ENCODE assay signal across 14 cellular contexts in the genomic region with DNA sequence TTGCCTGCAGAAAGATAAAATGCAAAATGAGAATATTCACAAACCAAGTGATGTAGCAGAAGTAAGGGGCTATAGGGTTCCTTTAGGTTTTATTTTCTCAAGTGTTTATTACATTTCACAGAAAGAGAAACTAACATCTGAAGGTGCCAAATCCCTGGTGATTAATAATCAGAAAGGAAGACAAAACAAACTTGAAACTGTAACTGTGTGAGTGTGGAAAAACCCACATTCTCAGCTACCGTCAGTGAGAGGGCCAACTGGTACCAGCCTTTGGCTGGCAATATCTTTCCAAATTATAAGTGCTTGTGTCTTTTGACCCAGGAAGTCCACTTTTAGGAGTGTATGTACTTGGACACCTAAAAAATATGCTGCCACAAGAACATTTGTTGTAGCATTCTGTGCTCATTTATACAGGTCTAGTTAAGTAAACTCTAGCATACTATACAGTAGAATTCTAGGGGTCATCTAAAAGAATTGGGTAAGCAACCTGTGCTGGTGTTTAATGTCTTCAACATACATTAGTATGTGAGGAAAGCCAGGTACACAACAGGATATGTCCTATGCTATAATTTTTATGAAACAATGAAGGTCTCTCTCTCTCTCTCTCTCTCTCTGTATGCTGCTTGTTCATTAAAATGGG. TPM values are rescaled to one million over a fixed set of nuclear protein-coding genes. Genes with fewer than 3 reads are reported as not detected.
DNase-seq lines count a peak whose midpoint lies in the region; ATAC-seq and TF ChIP-seq lines count a peak whose summit lies in the region.
"Had no signal": no experiment of that assay in that cellular context is flagged by ENCODE, and none has a peak within 500 bp of the region (broad histone marks: within the 10 kb centered on the region; RNA-seq: fewer than 3 reads in every experiment).

No MANE protein-coding gene starts in this region.

- peak overlapping the region; percentile 80 for H3K27ac Mint-ChIP-seq in T-helper 2 cell treated with Interferon-gamma antibody and Interleukin-4, amounts not matched to agents 5 μg/mL and 100 μg/mL, for 36 hours
- H3K27ac Mint-ChIP-seq: type B pancreatic cell had no signal

- H3K9me3 ChIP-seq in HAP-1 = no peaks in the 10 kb centered on the region

- H3K36me3 ChIP-seq in HAP-1 (replicated peaks) = no peaks in the 10 kb centered on the region

- H3K36me3 Mint-ChIP-seq in T-helper 2 cell treated with Interferon-gamma antibody and Interleukin-4, amounts not matched to agents 5 μg/mL and 100 μg/mL, for 36 hours (ENCODE audit: low read depth) = peaks cover 18% of the 10 kb centered on the region
- H3K36me3 Mint-ChIP-seq: CD8-positive, alpha-beta memory T cell; type B pancreatic cell had no signal

- in situ Hi-C loops in HAP-1 (cut with MboI; ENCODE audit: low sequenced_read_pairs) = no loop called here

- H3K9me3 Mint-ChIP-seq in T-helper 2 cell treated with Interferon-gamma antibody and Interleukin-4, amounts not matched to agents 5 μg/mL and 100 μg/mL, for 36 hours = no peaks in the 10 kb centered on the region
- H3K9me3 Mint-ChIP-seq: CD8-positive, alpha-beta memory T cell; type B pancreatic cell had no signal

- CTCF ChIA-PET in GM10248 (lab: Yijun Ruan, JAX) = interaction anchor here (1.3 kb wide), 1 partner anchor 34 kb away, joined by 4 read pairs; no protein-coding TSS in a partner anchor

- no peak for TF ChIP-seq CTCF in GM10248 (IDR thresholded peaks at IDR 0.05; ENCODE audit: control extremely low read depth, extremely low read depth, low read depth, missing control alignments)

- H3K4me3 ChIP-seq in HAP-1 = no peak overlapping the region
- H3K4me3 ChIP-seq: skin epidermis had no signal

- DNase-seq in GM10248 (ENCODE audit: extremely low spot score) = peak; percentile 28
- no peak for DNase-seq in T-helper 2 cell treated with Interferon-gamma antibody and Interleukin-4, amounts not matched to agents 5 μg/mL and 100 μg/mL, for 36 hours (ENCODE audit: low spot score)
- no peak for DNase-seq in DMS53 (lab: John Stamatoyannopoulos, UW)
- no peak for DNase-seq in NCI-H2227 treated with DMSO at 0.1 percent for 48 hours (lab: John Stamatoyannopoulos, UW)
- no peak for DNase-seq in dermis blood vessel endothelial cell
- no peak for DNase-seq in HAP-1 (ENCODE audit: low spot score in 2 of 2)
- DNase-seq: CD8-positive, alpha-beta memory T cell; foreskin melanocyte; NCI-H2171 had no signal

- peaks cover 70% of the 10 kb centered on the region for H3K4me1 Mint-ChIP-seq in T-helper 2 cell treated with Interferon-gamma antibody and Interleukin-4, amounts not matched to agents 5 μg/mL and 100 μg/mL, for 36 hours (ENCODE audit: low read depth)

- H3K27me3 Mint-ChIP-seq in T-helper 2 cell treated with Interferon-gamma antibody and Interleukin-4, amounts not matched to agents 5 μg/mL and 100 μg/mL, for 36 hours (ENCODE audit: low read depth) = no peaks in the 10 kb centered on the region

- no peaks in the 10 kb centered on the region for H3K4me1 ChIP-seq in HAP-1

- H3K27me3 ChIP-seq in HAP-1 (ENCODE audit: low read depth) = peaks cover 17% of the 10 kb centered on the region

- ATAC-seq in GM19328 (IDR thresholded peaks at IDR 0.05; ENCODE audit: unreplicated experiment) = peak; percentile 64
- ATAC-seq in HG02973 (IDR thresholded peaks at IDR 0.05; ENCODE audit: unreplicated experiment) = peak; percentile 79

- POLR2A ChIA-PET in GM10248 (lab: Yijun Ruan, JAX) = no interaction called here

- peak overlapping the region; percentile 62 for H3K4me3 Mint-ChIP-seq in T-helper 2 cell treated with Interferon-gamma antibody and Interleukin-4, amounts not matched to agents 5 μg/mL and 100 μg/mL, for 36 hours
- H3K4me3 Mint-ChIP-seq: CD8-positive, alpha-beta memory T cell; type B pancreatic cell had no signal

RNA-seq across cellular contexts. Expression of gene CD38, which starts 6.6 kb away (rescaled TPM):
- total RNA-seq in dermis blood vessel endothelial cell = 9.4 and 22.0 TPM in 2 replicates
- total RNA-seq: bronchial epithelial cell had no signal
